In the genomic region with DNA sequence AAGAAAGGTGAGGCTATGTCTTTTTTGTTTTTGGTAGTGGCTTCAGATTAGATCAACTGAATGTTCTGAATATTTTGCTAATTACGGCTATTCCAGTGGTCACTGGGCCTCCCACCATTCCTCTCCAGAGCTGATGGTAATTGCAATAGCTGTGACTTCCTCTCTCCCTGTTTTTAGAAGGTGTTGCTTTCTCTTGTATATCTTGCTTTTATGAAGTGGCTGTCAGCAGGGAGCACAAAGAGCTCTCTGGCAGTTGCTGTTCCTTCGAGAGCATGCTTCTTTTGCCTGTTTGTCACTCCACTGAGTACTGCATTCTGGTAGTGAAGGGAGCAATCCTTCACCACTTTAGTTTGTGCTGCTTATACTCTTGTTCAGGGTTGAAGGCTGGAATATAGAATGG, we compare ENCODE assay signal across 29 cellular contexts.
DNase-seq lines count a peak whose midpoint lies in the region; ATAC-seq, FAIRE-seq and TF ChIP-seq lines count a peak whose summit lies in the region.
"Had no signal": no experiment of that assay in that cellular context is flagged by ENCODE, and none has a peak within 500 bp of the region (broad histone marks: within the 10 kb centered on the region; RNA-seq: fewer than 3 reads in every experiment).

No MANE protein-coding gene starts in this region.

- no peak overlapping the region for H3K9ac ChIP-seq in mesenchymal stem cell (ENCODE audit: low read length)
- H3K9ac ChIP-seq: BLaER1 had no signal

- no peak overlapping the region for H2BK120ac ChIP-seq in mesenchymal stem cell (ENCODE audit: low read depth, low read length)

- H3K9me3 Mint-ChIP-seq in naive thymus-derived CD8-positive, alpha-beta T cell, result peaks cover 0 to 4% (median 0%) of the 10 kb centered on the region in 9 donors
- H3K9me3 Mint-ChIP-seq: activated CD4-positive, alpha-beta memory T cell treated with anti-CD3 and anti-CD28 coated beads for 36 hours; central memory CD8-positive, alpha-beta T cell had no signal

- no peak overlapping the region for H4K91ac ChIP-seq in mesenchymal stem cell (ENCODE audit: low read length)

- no peak overlapping the region for H3K27ac Mint-ChIP-seq in naive thymus-derived CD8-positive, alpha-beta T cell
- H3K27ac Mint-ChIP-seq: activated CD4-positive, alpha-beta memory T cell treated with anti-CD3 and anti-CD28 coated beads for 36 hours; activated T-cell treated with anti-CD3 and anti-CD28 coated beads, Interleukin-2, amount 50 U/mL, for 72 hours; effector memory CD8-positive, alpha-beta T cell; progenitor cell of endocrine pancreas had no signal

- no peak overlapping the region for H3K14ac ChIP-seq in mesenchymal stem cell (ENCODE audit: low read length in 2 of 2)

- H3K4me1 Mint-ChIP-seq in naive thymus-derived CD8-positive, alpha-beta T cell, result peaks cover 1 to 23% (median 13%) of the 10 kb centered on the region in 4 donors

- H3K4me3 ChIP-seq in HEK293 (ENCODE audit: low read depth, low read length) (no peak overlapping the region), right cardiac atrium (ENCODE audit: low read length) (no peak overlapping the region), mesenchymal stem cell (ENCODE audit: insufficient read depth in 1 of 2, low read depth in 1 of 2, low read length in 2 of 2) (no peak overlapping the region)
- H3K4me3 ChIP-seq: BLaER1, GM12878, sigmoid colon, stomach, vagina had no signal

- H2AFZ ChIP-seq in mesenchymal stem cell (ENCODE audit: low read depth, low read length), result no peak overlapping the region

- ATAC-seq in right cardiac atrium, result peak; percentile 46 to 87
- ATAC-seq in naive thymus-derived CD8-positive, alpha-beta T cell, result no peak
- ATAC-seq in HG02763 (IDR thresholded peaks at IDR 0.05; ENCODE audit: unreplicated experiment), result no peak
- ATAC-seq: activated T-cell treated with anti-CD3 and anti-CD28 coated beads, Interleukin-2, amount 50 U/mL, for 72 hours; effector memory CD8-positive, alpha-beta T cell; GM12878; left lobe of liver; SK-N-SH treated with all-trans-retinoic acid at 6 μM for 48 hours had no signal

- H2BK12ac ChIP-seq in mesenchymal stem cell (ENCODE audit: low read length in 2 of 2), result no peak overlapping the region

- intact Hi-C loops in right cardiac atrium (cut with DNase I), result no loop called here

- H3K27ac ChIP-seq in HEK293 (ENCODE audit: extremely low read depth, low read depth, low read length) (no peak overlapping the region), right cardiac atrium (ENCODE audit: low read length) (no peak overlapping the region), mesenchymal stem cell (ENCODE audit: low read length, poor library complexity, severe bottlenecking) (no peak overlapping the region)
- H3K27ac ChIP-seq: BLaER1, sigmoid colon, stomach, vagina had no signal

- no peaks in the 10 kb centered on the region for H3K27me3 Mint-ChIP-seq in naive thymus-derived CD8-positive, alpha-beta T cell
- H3K27me3 Mint-ChIP-seq: activated CD4-positive, alpha-beta memory T cell treated with anti-CD3 and anti-CD28 coated beads for 36 hours; central memory CD8-positive, alpha-beta T cell; effector memory CD8-positive, alpha-beta T cell; progenitor cell of endocrine pancreas had no signal

- H3K18ac ChIP-seq in mesenchymal stem cell (ENCODE audit: low read depth in 1 of 2, low read length in 2 of 2), result peak overlapping the region in 1 of 2 experiments; percentile 25

- TF ChIP-seq POLR2A in GM12892 (IDR thresholded peaks at IDR 0.05; ENCODE audit: low read depth, low read length), result no peak

- H3K4me3 Mint-ChIP-seq in naive thymus-derived CD8-positive, alpha-beta T cell, result no peak overlapping the region
- H3K4me3 Mint-ChIP-seq: activated CD4-positive, alpha-beta memory T cell treated with anti-CD3 and anti-CD28 coated beads for 36 hours; activated T-cell treated with anti-CD3 and anti-CD28 coated beads, Interleukin-2, amount 50 U/mL, for 72 hours; central memory CD8-positive, alpha-beta T cell; effector memory CD8-positive, alpha-beta T cell had no signal

- H3K4me1 ChIP-seq in HEK293 (ENCODE audit: control insufficient read depth, insufficient read depth, low read length) (no peaks in the 10 kb centered on the region), right cardiac atrium (ENCODE audit: control insufficient read depth, insufficient read depth, low read length) (peaks cover 4% of the 10 kb centered on the region), mesenchymal stem cell (ENCODE audit: control insufficient read depth, insufficient read depth, low read depth, low read length) (no peaks in the 10 kb centered on the region)
- H3K4me1 ChIP-seq: BLaER1, vagina had no signal

- peak; percentile 21 for FAIRE-seq in GM12892 (lab: Jason Lieb, UNC)
- FAIRE-seq: GM12878 had no signal

- WGBS in right cardiac atrium, result 73% methylated on average over 2 of the region's 2 CpGs
- 51% methylated on average over 2 of the region's 2 CpGs for WGBS in mesenchymal stem cell

- H2BK15ac ChIP-seq in mesenchymal stem cell (ENCODE audit: low read depth, poor library complexity, severe bottlenecking), result no peak overlapping the region

- H3K27me3 ChIP-seq in right cardiac atrium (ENCODE audit: control insufficient read depth, insufficient read depth), result no peaks in the 10 kb centered on the region
- no peaks in the 10 kb centered on the region for H3K27me3 ChIP-seq in mesenchymal stem cell (ENCODE audit: control insufficient read depth in 1 of 2, insufficient read depth in 1 of 2, low read length in 2 of 2)
- H3K27me3 ChIP-seq: BLaER1, sigmoid colon, stomach, vagina had no signal

- H3K36me3 ChIP-seq in HEK293 (ENCODE audit: control insufficient read depth in 2 of 2, insufficient read depth in 1 of 2, low read length in 2 of 2), result no peaks in the 10 kb centered on the region
- no peaks in the 10 kb centered on the region for H3K36me3 ChIP-seq in mesenchymal stem cell (ENCODE audit: control insufficient read depth in 1 of 2, insufficient read depth in 2 of 2, low read depth in 1 of 2, low read length in 2 of 2)
- H3K36me3 ChIP-seq: sigmoid colon, stomach, vagina had no signal

- no peak overlapping the region for H3K4ac ChIP-seq in mesenchymal stem cell (ENCODE audit: low read depth in 1 of 2, low read length in 2 of 2)

- CTCF ChIA-PET in HEK293 (lab: Yijun Ruan, JAX), result interaction anchor here (0.6 kb wide), 1 partner anchor 1044 kb away, joined by 3 read pairs; no protein-coding TSS in a partner anchor

- POLR2A ChIA-PET in HEK293 (lab: Yijun Ruan, JAX), result no interaction called here
- POLR2A ChIA-PET in naive thymus-derived CD8-positive, alpha-beta T cell (lab: Charles Lee), result no interaction called here

- DNase-seq in GM12892 (ENCODE audit: insufficient read length) (no peak), right cardiac atrium (no peak), mesenchymal stem cell (no peak), NCI-H1092 treated with DMSO at 0.1 percent for 48 hours (lab: John Stamatoyannopoulos, UW) (no peak)
- no peak for DNase-seq in naive thymus-derived CD8-positive, alpha-beta T cell
- DNase-seq: activated CD4-positive, alpha-beta memory T cell treated with anti-CD3 and anti-CD28 coated beads for 36 hours; activated CD4-positive, alpha-beta T cell treated with anti-CD3 and anti-CD28 coated beads for 1 hour; activated T-cell treated with anti-CD3 and anti-CD28 coated beads, Interleukin-2, amount 50 U/mL, for 72 hours; DMS153; effector memory CD8-positive, alpha-beta T cell; erythroblast; HCEC 1CT; NCI-H1048; NCI-H1694 treated with DMSO at 0.1 percent for 48 hours; NCI-H2171; NCI-H510A; sigmoid colon; stimulated activated CD4-positive, alpha-beta T cell treated with anti-CD3 and anti-CD28 coated beads, Interleukin-12 subunit alpha, Interleukin-12 subunit beta, amount 100 ng/mL, for 4 hours; stimulated activated CD4-positive, alpha-beta T cell treated with anti-CD3 and anti-CD28 coated beads, Interleukin-2, amount 100 ng/mL, for 48 hours; stomach had no signal

- peaks cover 24% of the 10 kb centered on the region for H3K79me1 ChIP-seq in mesenchymal stem cell (replicated peaks; ENCODE audit: low read length, poor library complexity, severe bottlenecking)

- no peak overlapping the region for H3K23ac ChIP-seq in mesenchymal stem cell (ENCODE audit: low read length in 2 of 2)

- H4K8ac ChIP-seq in mesenchymal stem cell (ENCODE audit: low read length), result peak overlapping the region; percentile 22

- TF ChIP-seq CTCF in HEK293 (tag by site-specific recombination; IDR thresholded peaks at IDR 0.05), result no peak

- no peak overlapping the region for H2AK5ac ChIP-seq in mesenchymal stem cell (ENCODE audit: low read length, severe bottlenecking)

- peaks cover 17 to 31% (median 23%) of the 10 kb centered on the region in 3 donors for H3K36me3 Mint-ChIP-seq in naive thymus-derived CD8-positive, alpha-beta T cell

- H3K9me3 ChIP-seq in HEK293 (ENCODE audit: control insufficient read depth, insufficient read depth, low read depth, low read length) (no peaks in the 10 kb centered on the region), right cardiac atrium (ENCODE audit: control insufficient read depth, low read length) (no peaks in the 10 kb centered on the region), mesenchymal stem cell (ENCODE audit: control insufficient read depth, low read length) (no peaks in the 10 kb centered on the region)
- H3K9me3 ChIP-seq: sigmoid colon, stomach, vagina had no signal

- H3K4me2 ChIP-seq in mesenchymal stem cell (ENCODE audit: low read length, poor library complexity, severe bottlenecking), result no peak overlapping the region
- H3K4me2 ChIP-seq: BLaER1 had no signal

- no peak overlapping the region for H2BK5ac ChIP-seq in mesenchymal stem cell (ENCODE audit: low read depth, low read length, poor library complexity, severe bottlenecking)

TF ChIP-seq in HEK293, 187 proteins besides CTCF, POLR2A, EP300 and RAD21:
- TF ChIP-seq ZNF785 (tag by site-specific recombination; IDR thresholded peaks at IDR 0.05) (no peak), ZNF341 (tag by site-specific recombination; IDR thresholded peaks at IDR 0.05; ENCODE audit: low read depth) (peak; percentile 60; the same call in 1 of the 2 replicates)
TF ChIP-seq in HEK293: peak in this region for 1.

Comparison
In these comparisons a context has a peak if more than half of its experiments do, and no peak if none do; other contexts are left out.
1. ATAC-seq: peak in right cardiac atrium (2 of 2); none in naive thymus-derived CD8-positive, alpha-beta T cell (0 of 2) and HG02763 (single experiment).